In genomic region chr17:15255713-15256454, GRCh38 we compare ENCODE assay signal across 15 cellular contexts. TPM values are rescaled to one million over a fixed set of nuclear protein-coding genes. Genes with fewer than 3 reads are reported as not detected.
A peak's percentile ranks its signal among the peaks of the same experiment; 100 is the strongest.
DNase-seq lines count a peak whose midpoint lies in the region; ATAC-seq, FAIRE-seq and TF ChIP-seq lines count a peak whose summit lies in the region.
"Had no signal": no experiment of that assay in that cellular context is flagged by ENCODE, and none has a peak within 500 bp of the region (broad histone marks: within the 10 kb centered on the region; RNA-seq: fewer than 3 reads in every experiment).

No MANE protein-coding gene starts in this region.

- TF ChIP-seq POLR2A in upper lobe of left lung (IDR thresholded peaks at IDR 0.05) = no peak

- H3K27me3 ChIP-seq in upper lobe of left lung = no peaks in the 10 kb centered on the region
- H3K27me3 ChIP-seq: Peyer's patch had no signal

- H3K9me3 ChIP-seq in upper lobe of left lung = no peaks in the 10 kb centered on the region
- H3K9me3 ChIP-seq: Peyer's patch had no signal

- H3K36me3 ChIP-seq in upper lobe of left lung = peaks cover 7 to 76% (median 18%) of the 10 kb centered on the region in 4 donors

- FAIRE-seq in HTR-8/SVneo (lab: Jason Lieb, UNC) (peak; percentile 86), RCC 7860 (lab: Jason Lieb, UNC) (no peak)
- FAIRE-seq: GM19239 had no signal

- H3K4me3 Mint-ChIP-seq in endothelial cell (ENCODE audit: unreplicated experiment) = peak overlapping the region; percentile 62
- H3K4me3 Mint-ChIP-seq in mesothelial cell of epicardium = no peak overlapping the region
- no peak overlapping the region for H3K4me3 Mint-ChIP-seq in activated T-helper 17 cell treated with anti-CD3 and anti-CD28 coated beads, Interleukin-2, amount 50 U/mL, for 72 hours
- H3K4me3 Mint-ChIP-seq: CD8-positive, alpha-beta memory T cell; type B pancreatic cell had no signal

- H3K4me1 Mint-ChIP-seq in endothelial cell (ENCODE audit: unreplicated experiment) (peaks cover 56% of the 10 kb centered on the region), mesothelial cell of epicardium (peaks cover 24% of the 10 kb centered on the region)
- H3K4me1 Mint-ChIP-seq in activated T-helper 17 cell treated with anti-CD3 and anti-CD28 coated beads, Interleukin-2, amount 50 U/mL, for 72 hours = peaks cover 5% of the 10 kb centered on the region

- WGBS in upper lobe of left lung, 2 donors = 77 to 81% methylated on average over 13 of the region's 13 CpGs

- TF ChIP-seq CTCF in endothelial cell (IDR thresholded peaks at IDR 0.05; ENCODE audit: unreplicated experiment) (no peak), mesothelial cell of epicardium (IDR thresholded peaks at IDR 0.05; ENCODE audit: unreplicated experiment) (no peak), upper lobe of left lung (IDR thresholded peaks at IDR 0.05) (no peak)

- no peaks in the 10 kb centered on the region for H3K9me3 Mint-ChIP-seq in endothelial cell (ENCODE audit: unreplicated experiment)
- H3K9me3 Mint-ChIP-seq in mesothelial cell of epicardium = no peaks in the 10 kb centered on the region
- no peaks in the 10 kb centered on the region for H3K9me3 Mint-ChIP-seq in activated T-helper 17 cell treated with anti-CD3 and anti-CD28 coated beads, Interleukin-2, amount 50 U/mL, for 72 hours
- H3K9me3 Mint-ChIP-seq: CD8-positive, alpha-beta memory T cell; type B pancreatic cell had no signal

- DNase-seq in HTR-8/SVneo (ENCODE audit: insufficient read length, low spot score) (no peak), endothelial cell (ENCODE audit: low spot score) (no peak), mesothelial cell of epicardium (ENCODE audit: low spot score in 2 of 2, unreplicated experiment in 2 of 2) (no peak), upper lobe of left lung (no peak), RCC 7860 (ENCODE audit: low spot score) (no peak)
- DNase-seq: CD8-positive, alpha-beta memory T cell; NCI-H1417 treated with DMSO at 0.1 percent for 48 hours; NCI-H510A; occipital lobe; Peyer's patch; T-helper 2 cell had no signal

- ATAC-seq in upper lobe of left lung (ENCODE audit: low FRiP score in 2 of 2) (peak in 1 of 2 donors; percentile 37), GM19467 (IDR thresholded peaks at IDR 0.05; ENCODE audit: unreplicated experiment) (no peak)
- no peak for ATAC-seq in activated T-helper 17 cell treated with anti-CD3 and anti-CD28 coated beads, Interleukin-2, amount 50 U/mL, for 72 hours (replicated peaks)

- TF ChIP-seq EP300 in upper lobe of left lung (IDR thresholded peaks at IDR 0.05) = no peak

- H3K27ac Mint-ChIP-seq in endothelial cell (ENCODE audit: unreplicated experiment) (no peak overlapping the region), mesothelial cell of epicardium (peak overlapping the region; percentile 81)
- H3K27ac Mint-ChIP-seq in activated T-helper 17 cell treated with anti-CD3 and anti-CD28 coated beads, Interleukin-2, amount 50 U/mL, for 72 hours = no peak overlapping the region
- H3K27ac Mint-ChIP-seq: type B pancreatic cell had no signal

- peaks cover 12% of the 10 kb centered on the region for H3K27me3 Mint-ChIP-seq in endothelial cell (ENCODE audit: unreplicated experiment)
- peaks cover 20% of the 10 kb centered on the region for H3K27me3 Mint-ChIP-seq in mesothelial cell of epicardium (ENCODE audit: low read depth)
- H3K27me3 Mint-ChIP-seq in activated T-helper 17 cell treated with anti-CD3 and anti-CD28 coated beads, Interleukin-2, amount 50 U/mL, for 72 hours = peaks cover 51% of the 10 kb centered on the region

- no peak overlapping the region for H3K4me3 ChIP-seq in upper lobe of left lung

- H3K4me1 ChIP-seq in upper lobe of left lung = peaks cover 37 to 53% (median 44%) of the 10 kb centered on the region in 4 donors

- H3K36me3 Mint-ChIP-seq in endothelial cell (ENCODE audit: low read depth, unreplicated experiment) = peaks cover 45% of the 10 kb centered on the region
- H3K36me3 Mint-ChIP-seq in mesothelial cell of epicardium = peaks cover 9% of the 10 kb centered on the region
- no peaks in the 10 kb centered on the region for H3K36me3 Mint-ChIP-seq in activated T-helper 17 cell treated with anti-CD3 and anti-CD28 coated beads, Interleukin-2, amount 50 U/mL, for 72 hours (ENCODE audit: low read depth)
- H3K36me3 Mint-ChIP-seq: CD8-positive, alpha-beta memory T cell had no signal

- peak overlapping the region in 3 of 4 donors; percentile 22 to 63 (median 32) for H3K27ac ChIP-seq in upper lobe of left lung

RNA-seq across cellular contexts. Expression of gene PMP22, which starts 9.2 kb away (rescaled TPM):
- total RNA-seq in endothelial cell (ENCODE audit: unreplicated experiment) (314 TPM), mesothelial cell of epicardium (49.4 to 52.5 TPM (median 50.4 TPM) in 3 replicates), upper lobe of left lung (100 to 1,000 TPM in 3 of 6 donors, 10 to 100 TPM in 3; 49.7 to 179 (median 105) TPM)
- not detected for total RNA-seq in activated T-helper 17 cell treated with anti-CD3 and anti-CD28 coated beads, Interleukin-2, amount 50 U/mL, for 72 hours

Comparison
In these comparisons a context has a peak if more than half of its experiments do, and no peak if none do; other contexts are left out.
1. RNA of gene PMP22, which starts 9.2 kb away (total RNA-seq): 314 TPM in endothelial cell (single experiment), 49.7 to 179 TPM in upper lobe of left lung and 49.4 to 52.5 TPM in mesothelial cell of epicardium; not detected in activated T-helper 17 cell treated with anti-CD3 and anti-CD28 coated beads, Interleukin-2, amount 50 U/mL, for 72 hours; every median in the first group is over 10 times any median in the second.